In the genomic region with DNA sequence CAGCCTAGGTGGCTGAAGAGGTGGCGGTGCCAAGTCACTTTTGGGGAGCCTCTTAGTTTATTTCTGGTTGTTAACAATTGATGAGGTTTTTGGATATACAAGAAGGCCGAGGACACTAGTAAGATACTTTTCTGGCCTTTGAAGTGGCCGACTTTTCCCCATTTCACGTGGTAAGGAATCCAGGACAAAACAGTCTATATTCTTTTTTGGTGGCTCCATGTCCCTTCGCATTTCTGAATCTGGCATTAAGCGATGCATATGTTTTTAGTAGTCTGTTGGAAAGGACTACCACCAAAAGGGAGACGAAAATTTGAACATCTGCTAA, we compare ENCODE assay signal across 8 cellular contexts. TPM values are rescaled to one million over a fixed set of nuclear protein-coding genes. Genes with fewer than 3 reads are reported as not detected.
A peak's percentile ranks its signal among the peaks of the same experiment; 100 is the strongest.
DNase-seq lines count a peak whose midpoint lies in the region; ATAC-seq, FAIRE-seq and TF ChIP-seq lines count a peak whose summit lies in the region.

No MANE protein-coding gene starts in this region.

- H3K9ac ChIP-seq in keratinocyte (ENCODE audit: control insufficient read depth, extremely low read depth, insufficient read depth, low read length): peak overlapping the region; percentile 72

- TF ChIP-seq EP300 in suprapubic skin (IDR thresholded peaks at IDR 0.05): no peak

- H3K4me1 ChIP-seq in keratinocyte (ENCODE audit: control insufficient read depth, extremely low read depth, insufficient read depth, low read length): peaks cover 20% of the 10 kb centered on the region
- peaks cover 38% of the 10 kb centered on the region for H3K4me1 ChIP-seq in suprapubic skin

- peak overlapping the region; percentile 19 for H2AFZ ChIP-seq in keratinocyte (ENCODE audit: control insufficient read depth, low read length)

- dilution Hi-C loops in keratinocyte (cut with MboI; ENCODE audit: extremely low pct_ligation_motif_present, low sequenced_read_pairs): no loop called here

- H3K27ac ChIP-seq in keratinocyte (ENCODE audit: control insufficient read depth, insufficient read depth, low read length): peak overlapping the region; percentile 69
- H3K27ac ChIP-seq in suprapubic skin: peak overlapping the region; percentile 99

- H3K27ac Mint-ChIP-seq in activated CD4-positive, alpha-beta T cell treated with anti-CD3 and anti-CD28 coated beads, Interleukin-2, amount 10 ng/mL, durations not matched to agents 24 days and 14 days: peak overlapping the region; percentile 34
- peak overlapping the region; percentile 54 for H3K27ac Mint-ChIP-seq in activated naive CD8-positive, alpha-beta T cell

- H3K36me3 Mint-ChIP-seq in activated CD4-positive, alpha-beta T cell treated with anti-CD3 and anti-CD28 coated beads, Interleukin-2, amount 10 ng/mL, durations not matched to agents 24 days and 14 days (ENCODE audit: low read depth): peaks cover 21% of the 10 kb centered on the region
- H3K36me3 Mint-ChIP-seq in activated naive CD8-positive, alpha-beta T cell: peaks cover 4% of the 10 kb centered on the region

- no peak for TF ChIP-seq CTCF in keratinocyte (optimal IDR thresholded peaks at IDR 0.05 in 1 of 3, IDR thresholded peaks at IDR 0.05 in 1 of 3, conservative IDR thresholded peaks at IDR 0.05 in 1 of 3; ENCODE audit: extremely low read depth in 1 of 3, insufficient read depth in 2 of 3, low read length in 3 of 3)
- no peak for TF ChIP-seq CTCF in suprapubic skin (IDR thresholded peaks at IDR 0.05)
- no peak for TF ChIP-seq CTCF in D721Med (IDR thresholded peaks at IDR 0.05; ENCODE audit: insufficient read depth, missing control alignments)

- no peak for TF ChIP-seq POLR2A in suprapubic skin (IDR thresholded peaks at IDR 0.05)

- H3K36me3 ChIP-seq in keratinocyte (ENCODE audit: control insufficient read depth in 2 of 2, extremely low read depth in 1 of 2, insufficient read depth in 2 of 2, low read length in 2 of 2) (peaks cover 0 to 1% of the 10 kb centered on the region in 2 experiments), suprapubic skin (peaks cover 25% of the 10 kb centered on the region)

- peak overlapping the region; percentile 83 for H3K4me2 ChIP-seq in keratinocyte (ENCODE audit: control insufficient read depth, extremely low read depth, insufficient read depth, low read depth, low read length)

- no peaks in the 10 kb centered on the region for H3K9me1 ChIP-seq in keratinocyte (ENCODE audit: control insufficient read depth, extremely low read depth, insufficient read depth, low read length)

- no peak for FAIRE-seq in keratinocyte (lab: Jason Lieb, UNC)
- FAIRE-seq in D721Med (lab: Jason Lieb, UNC): no peak

- no peaks in the 10 kb centered on the region for H3K27me3 ChIP-seq in keratinocyte (ENCODE audit: control insufficient read depth, extremely low read depth, insufficient read depth, low read length)
- H3K27me3 ChIP-seq in suprapubic skin: no peaks in the 10 kb centered on the region

- intact Hi-C loops in activated CD4-positive, alpha-beta T cell treated with anti-CD3 and anti-CD28 coated beads, Interleukin-2, amount 10 ng/mL, durations not matched to agents 24 days and 14 days (cut with micrococcal nuclease): loop anchor here (2.0 kb wide), 1 partner anchor 39 kb away; no protein-coding TSS in a partner anchor

- WGBS in suprapubic skin: 24% methylated on average over 7 of the region's 7 CpGs

- peaks cover 34% of the 10 kb centered on the region for H3K79me2 ChIP-seq in keratinocyte (ENCODE audit: control insufficient read depth, insufficient read depth, low read length)

- peaks cover 4% of the 10 kb centered on the region for H3K27me3 Mint-ChIP-seq in activated CD4-positive, alpha-beta T cell treated with anti-CD3 and anti-CD28 coated beads, Interleukin-2, amount 10 ng/mL, durations not matched to agents 24 days and 14 days
- no peaks in the 10 kb centered on the region for H3K27me3 Mint-ChIP-seq in activated naive CD8-positive, alpha-beta T cell

- peak overlapping the region; percentile 59 to 74 (median 64) for H3K4me3 ChIP-seq in keratinocyte (ENCODE audit: control insufficient read depth in 2 of 3, extremely low read depth in 1 of 3, insufficient read depth in 2 of 3, low read depth in 1 of 3, low read length in 3 of 3)
- H3K4me3 ChIP-seq in suprapubic skin: peak overlapping the region; percentile 96

- no peak for ATAC-seq in HG03439 (IDR thresholded peaks at IDR 0.05; ENCODE audit: unreplicated experiment)

- peaks cover 2% of the 10 kb centered on the region for H4K20me1 ChIP-seq in keratinocyte (ENCODE audit: control insufficient read depth, extremely low read depth, insufficient read depth, low read length)

- H3K4me1 Mint-ChIP-seq in activated CD4-positive, alpha-beta T cell treated with anti-CD3 and anti-CD28 coated beads, Interleukin-2, amount 10 ng/mL, durations not matched to agents 24 days and 14 days: peaks cover 24% of the 10 kb centered on the region
- peaks cover 18% of the 10 kb centered on the region for H3K4me1 Mint-ChIP-seq in activated naive CD8-positive, alpha-beta T cell (ENCODE audit: low read depth)

- H3K9me3 Mint-ChIP-seq in activated CD4-positive, alpha-beta T cell treated with anti-CD3 and anti-CD28 coated beads, Interleukin-2, amount 10 ng/mL, durations not matched to agents 24 days and 14 days: no peaks in the 10 kb centered on the region
- no peaks in the 10 kb centered on the region for H3K9me3 Mint-ChIP-seq in activated naive CD8-positive, alpha-beta T cell (ENCODE audit: low read depth)

- DNase-seq in activated CD4-positive, alpha-beta T cell treated with anti-CD3 and anti-CD28 coated beads, Interleukin-2, amount 10 ng/mL, durations not matched to agents 24 days and 14 days: peak; percentile 58
- DNase-seq in activated CD4-positive, alpha-beta T cell treated with anti-CD3 and anti-CD28 coated beads, Interleukin-2, amount 50 U/mL, for 4 hours: no peak
- DNase-seq in keratinocyte (ENCODE audit: low read depth, low spot score) (no peak), suprapubic skin (ENCODE audit: low spot score in 2 of 2) (no peak), NCI-H1105 (lab: John Stamatoyannopoulos, UW) (no peak), D721Med (ENCODE audit: insufficient read length, low spot score) (no peak)

- peak overlapping the region; percentile 88 for H3K4me3 Mint-ChIP-seq in activated CD4-positive, alpha-beta T cell treated with anti-CD3 and anti-CD28 coated beads, Interleukin-2, amount 10 ng/mL, durations not matched to agents 24 days and 14 days
- peak overlapping the region; percentile 86 for H3K4me3 Mint-ChIP-seq in activated naive CD8-positive, alpha-beta T cell

- H3K9me3 ChIP-seq in keratinocyte (ENCODE audit: control insufficient read depth, low read depth, low read length) (no peaks in the 10 kb centered on the region), suprapubic skin (no peaks in the 10 kb centered on the region)

RNA-seq across cellular contexts. Expression of gene MLLT10, which starts 1.4 kb away (rescaled TPM):
- total RNA-seq in activated CD4-positive, alpha-beta T cell treated with anti-CD3 and anti-CD28 coated beads, Interleukin-2, amount 10 ng/mL, durations not matched to agents 24 days and 14 days: 40.2 and 42.0 TPM in 2 replicates
- polyA plus RNA-seq in keratinocyte: 26.6 to 40.2 TPM (median 35.8 TPM) in 3 replicates
- 12.0 TPM for polyA plus RNA-seq in keratinocyte (2011; ENCODE audit: low read depth)
- 18.3 and 27.1 TPM in 2 replicates for polyA plus RNA-seq in keratinocyte (2011; cell fraction: cytosol; rRNA removed)
- polyA plus RNA-seq in keratinocyte (2011; cell fraction: nucleus; rRNA removed): 50.0 and 52.0 TPM in 2 replicates
- polyA plus RNA-seq in keratinocyte (2012; ENCODE audit: low replicate concordance): 12.5 and 16.0 TPM in 2 replicates
- 59.7 to 78.6 TPM (median 63.3 TPM) in 3 replicates for polyA minus RNA-seq in keratinocyte
- 23.2 TPM for polyA minus RNA-seq in keratinocyte (2011; cell fraction: cytosol; rRNA and poly(A)+ RNA removed)
- 61.4 and 110 TPM in 2 replicates for polyA minus RNA-seq in keratinocyte (2011; cell fraction: nucleus; rRNA and poly(A)+ RNA removed)
- total RNA-seq in suprapubic skin: 10 to 100 TPM; 58.0 to 97.8 (median 64.4) TPM

RNA-seq across cellular contexts. Expression of gene SKIDA1, which starts 10.0 kb away (rescaled TPM):
- total RNA-seq in activated CD4-positive, alpha-beta T cell treated with anti-CD3 and anti-CD28 coated beads, Interleukin-2, amount 10 ng/mL, durations not matched to agents 24 days and 14 days: 0.02 and 0.16 TPM in 2 replicates
- 0.13 to 0.44 TPM (median 0.15 TPM) in 3 replicates for polyA plus RNA-seq in keratinocyte
- not detected for polyA plus RNA-seq in keratinocyte (2011; ENCODE audit: low read depth)
- 0.04 and 0.22 TPM in 2 replicates for polyA plus RNA-seq in keratinocyte (2011; cell fraction: cytosol; rRNA removed)
- polyA plus RNA-seq in keratinocyte (2011; cell fraction: nucleus; rRNA removed): 0.45 and 0.61 TPM in 2 replicates
- polyA plus RNA-seq in keratinocyte (2012; ENCODE audit: low replicate concordance): 0.18 and 0.31 TPM in 2 replicates
- 0.07 to 0.26 TPM in 2 of 3 replicates, not detected in the other for polyA minus RNA-seq in keratinocyte
- not detected for polyA minus RNA-seq in keratinocyte (2011; cell fraction: cytosol; rRNA and poly(A)+ RNA removed)
- polyA minus RNA-seq in keratinocyte (2011; cell fraction: nucleus; rRNA and poly(A)+ RNA removed): 0.21 and 0.23 TPM in 2 replicates
- 1 to 10 TPM in 2 of 4 donors, under 1 TPM in 2; 0.53 to 3.0 (median 1.2) TPM for total RNA-seq in suprapubic skin
